1 cellular context compared by ENCODE assay signal in genomic region chr7:69890081-69890369, GRCh38.
TF ChIP-seq lines count a peak whose summit lies in the region.

No MANE protein-coding gene starts in this region.

TF ChIP-seq in GM12878, 131 proteins besides CTCF, POLR2A, EP300 and RAD21:
- TF ChIP-seq EED (IDR thresholded peaks at IDR 0.05; ENCODE audit: low read depth) (peak; percentile 65), SUZ12 (IDR thresholded peaks at IDR 0.05; ENCODE audit: unreplicated experiment) (no peak), CREM (IDR thresholded peaks at IDR 0.05; ENCODE audit: low read depth) (peak; percentile 23; the same call in 1 of the 2 replicates), CEBPB (IDR thresholded peaks at IDR 0.05; ENCODE audit: borderline replicate concordance in 1 of 2, low read depth in 2 of 2, low read length in 2 of 2) (0 out of 4 replicates have a peak, but pooled peaks of 1 of the 2 experiments have one; percentile 41), CHD2 (IDR thresholded peaks at IDR 0.05; ENCODE audit: borderline replicate concordance, low read depth, low read length) (no peak), BCLAF1 (IDR thresholded peaks at IDR 0.05) (no peak), NFYA (IDR thresholded peaks at IDR 0.05; ENCODE audit: borderline replicate concordance, low read depth, low read length) (no peak), TAF1 (IDR thresholded peaks at IDR 0.05; ENCODE audit: borderline replicate concordance, low read depth, low read length) (no peak), RAD51 (IDR thresholded peaks at IDR 0.05) (no peak), RUNX3 (IDR thresholded peaks at IDR 0.05; ENCODE audit: low read length) (peak; percentile 67)
- TF ChIP-seq, protein P1, sequence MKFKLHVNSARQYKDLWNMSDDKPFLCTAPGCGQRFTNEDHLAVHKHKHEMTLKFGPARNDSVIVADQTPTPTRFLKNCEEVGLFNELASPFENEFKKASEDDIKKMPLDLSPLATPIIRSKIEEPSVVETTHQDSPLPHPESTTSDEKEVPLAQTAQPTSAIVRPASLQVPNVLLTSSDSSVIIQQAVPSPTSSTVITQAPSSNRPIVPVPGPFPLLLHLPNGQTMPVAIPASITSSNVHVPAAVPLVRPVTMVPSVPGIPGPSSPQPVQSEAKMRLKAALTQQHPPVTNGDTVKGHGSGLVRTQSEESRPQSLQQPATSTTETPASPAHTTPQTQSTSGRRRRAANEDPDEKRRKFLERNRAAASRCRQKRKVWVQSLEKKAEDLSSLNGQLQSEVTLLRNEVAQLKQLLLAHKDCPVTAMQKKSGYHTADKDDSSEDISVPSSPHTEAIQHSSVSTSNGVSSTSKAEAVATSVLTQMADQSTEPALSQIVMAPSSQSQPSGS (IDR thresholded peaks at IDR 0.05; ENCODE audit: low read length) = peak; percentile 9
